22 cellular contexts compared by ENCODE assay signal in the genomic region with DNA sequence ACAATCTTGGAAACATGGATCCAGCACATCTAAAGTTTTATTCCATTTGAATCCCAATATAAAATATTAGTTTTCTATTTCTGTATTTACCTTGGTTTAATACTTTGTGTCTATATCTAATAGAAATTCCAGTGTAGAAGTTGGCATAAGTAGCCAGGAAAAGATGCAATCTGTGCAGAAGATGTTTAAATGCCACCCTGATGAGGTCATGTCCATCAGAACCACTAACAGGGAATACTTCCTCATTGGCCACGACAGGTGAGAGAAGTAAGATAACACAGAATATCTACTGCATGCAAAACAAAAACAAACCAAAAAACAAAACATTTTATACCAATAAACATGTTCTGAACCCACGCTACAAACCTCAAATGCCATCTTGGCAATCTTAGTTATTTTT. TPM values are rescaled to one million over a fixed set of nuclear protein-coding genes. Genes with fewer than 3 reads are reported as not detected.
DNase-seq lines count a peak whose midpoint lies in the region; ATAC-seq, FAIRE-seq and TF ChIP-seq lines count a peak whose summit lies in the region.
"Had no signal": no experiment of that assay in that cellular context is flagged by ENCODE, and none has a peak within 500 bp of the region (broad histone marks: within the 10 kb centered on the region; RNA-seq: fewer than 3 reads in every experiment).

No MANE protein-coding gene starts in this region.

- H3K27me3 ChIP-seq in small intestine (ENCODE audit: control insufficient read depth in 2 of 2, insufficient read depth in 2 of 2, low read length in 2 of 2) = no peaks in the 10 kb centered on the region

- no peak for TF ChIP-seq CTCF in LNCaP clone FGC (IDR thresholded peaks at IDR 0.05; ENCODE audit: control insufficient read depth, extremely low read depth, insufficient read depth)
- no peak for TF ChIP-seq CTCF in VCaP (conservative IDR thresholded peaks at IDR 0.05)
- TF ChIP-seq CTCF in WTC11 (IDR thresholded peaks at IDR 0.05) = no peak

- 52 to 68% (median 54%) methylated on average over 2 of the region's 2 CpGs for WGBS in small intestine, 3 donors

- H3K36me3 Mint-ChIP-seq in WTC11 = peaks cover 6% of the 10 kb centered on the region
- H3K36me3 Mint-ChIP-seq: CD4-positive, CD25-positive, alpha-beta regulatory T cell had no signal

- H3K4me3 Mint-ChIP-seq in WTC11 = no peak overlapping the region
- H3K4me3 Mint-ChIP-seq: CD4-positive, CD25-positive, alpha-beta regulatory T cell; CD8-positive, alpha-beta memory T cell; GM23338 had no signal

- no peak for ATAC-seq in WTC11
- ATAC-seq: GM23338 had no signal

- no peak overlapping the region for H3K27ac Mint-ChIP-seq in WTC11
- H3K27ac Mint-ChIP-seq: CD4-positive, CD25-positive, alpha-beta regulatory T cell; CD8-positive, alpha-beta memory T cell; GM23338 had no signal

- H3K27ac ChIP-seq in VCaP (peak overlapping the region; percentile 89), small intestine (ENCODE audit: low read depth in 1 of 2, low read length in 1 of 2) (no peak overlapping the region)
- H3K27ac ChIP-seq: HL-60 had no signal

- no peaks in the 10 kb centered on the region for H3K4me1 ChIP-seq in small intestine (ENCODE audit: control insufficient read depth in 2 of 2, insufficient read depth in 1 of 2, low read depth in 1 of 2, low read length in 1 of 2)
- H3K4me1 ChIP-seq: BE2C had no signal

- DNase-seq in LNCaP clone FGC (ENCODE audit: low read depth) (peak; percentile 75), kidney tubule cell (ENCODE audit: low spot score) (peak; percentile 44), small intestine (peak; percentile 32), WTC11 (ENCODE audit: low spot score) (no peak), medulla oblongata (ENCODE audit: extremely low spot score) (no peak)
- no peak for DNase-seq in activated effector memory CD4-positive, alpha-beta T cell treated with anti-CD3 and anti-CD28 coated beads, Interleukin-2, amount 50 U/mL, for 16 hours
- DNase-seq: ACHN; BE2C; C1 segment of cervical spinal cord; CD4-positive, CD25-positive, alpha-beta regulatory T cell; CD8-positive, alpha-beta memory T cell; COR-L47; DMS 273 treated with DMSO at 0.1 percent for 48 hours; DMS79; GDM1; HCEC 1CT had no signal

- no peak for FAIRE-seq in small intestine (lab: Jason Lieb, UNC)
- FAIRE-seq: H54 had no signal

- peaks cover 5 to 6% of the 10 kb centered on the region in 2 donors for H3K36me3 ChIP-seq in small intestine (ENCODE audit: control insufficient read depth in 2 of 2, insufficient read depth in 2 of 2, low read length in 2 of 2)
- H3K36me3 ChIP-seq: BE2C had no signal

- H3K27me3 Mint-ChIP-seq in WTC11 (ENCODE audit: low read depth) = no peaks in the 10 kb centered on the region

- peaks cover 15% of the 10 kb centered on the region for H3K9me3 Mint-ChIP-seq in WTC11

- H3K9me3 ChIP-seq in small intestine (ENCODE audit: control insufficient read depth, low read depth) = no peaks in the 10 kb centered on the region
- H3K9me3 ChIP-seq: BE2C had no signal

- POLR2A ChIA-PET in WTC11 (lab: Charles Lee) = no interaction called here

- H3K4me1 Mint-ChIP-seq in WTC11 = no peaks in the 10 kb centered on the region
- H3K4me1 Mint-ChIP-seq: CD4-positive, CD25-positive, alpha-beta regulatory T cell; CD8-positive, alpha-beta memory T cell; GM23338 had no signal

- H3K4me3 ChIP-seq in LNCaP clone FGC (ENCODE audit: low read depth, low read length) (no peak overlapping the region), small intestine (ENCODE audit: low read depth in 1 of 2, low read length in 2 of 2) (no peak overlapping the region)
- H3K4me3 ChIP-seq: GM23338 had no signal

- CTCF ChIA-PET in WTC11 (lab: Charles Lee) = no interaction called here

TF ChIP-seq in WTC11, 78 proteins besides CTCF, POLR2A, EP300 and RAD21 (continues in another document):
- TF ChIP-seq, protein P1, sequence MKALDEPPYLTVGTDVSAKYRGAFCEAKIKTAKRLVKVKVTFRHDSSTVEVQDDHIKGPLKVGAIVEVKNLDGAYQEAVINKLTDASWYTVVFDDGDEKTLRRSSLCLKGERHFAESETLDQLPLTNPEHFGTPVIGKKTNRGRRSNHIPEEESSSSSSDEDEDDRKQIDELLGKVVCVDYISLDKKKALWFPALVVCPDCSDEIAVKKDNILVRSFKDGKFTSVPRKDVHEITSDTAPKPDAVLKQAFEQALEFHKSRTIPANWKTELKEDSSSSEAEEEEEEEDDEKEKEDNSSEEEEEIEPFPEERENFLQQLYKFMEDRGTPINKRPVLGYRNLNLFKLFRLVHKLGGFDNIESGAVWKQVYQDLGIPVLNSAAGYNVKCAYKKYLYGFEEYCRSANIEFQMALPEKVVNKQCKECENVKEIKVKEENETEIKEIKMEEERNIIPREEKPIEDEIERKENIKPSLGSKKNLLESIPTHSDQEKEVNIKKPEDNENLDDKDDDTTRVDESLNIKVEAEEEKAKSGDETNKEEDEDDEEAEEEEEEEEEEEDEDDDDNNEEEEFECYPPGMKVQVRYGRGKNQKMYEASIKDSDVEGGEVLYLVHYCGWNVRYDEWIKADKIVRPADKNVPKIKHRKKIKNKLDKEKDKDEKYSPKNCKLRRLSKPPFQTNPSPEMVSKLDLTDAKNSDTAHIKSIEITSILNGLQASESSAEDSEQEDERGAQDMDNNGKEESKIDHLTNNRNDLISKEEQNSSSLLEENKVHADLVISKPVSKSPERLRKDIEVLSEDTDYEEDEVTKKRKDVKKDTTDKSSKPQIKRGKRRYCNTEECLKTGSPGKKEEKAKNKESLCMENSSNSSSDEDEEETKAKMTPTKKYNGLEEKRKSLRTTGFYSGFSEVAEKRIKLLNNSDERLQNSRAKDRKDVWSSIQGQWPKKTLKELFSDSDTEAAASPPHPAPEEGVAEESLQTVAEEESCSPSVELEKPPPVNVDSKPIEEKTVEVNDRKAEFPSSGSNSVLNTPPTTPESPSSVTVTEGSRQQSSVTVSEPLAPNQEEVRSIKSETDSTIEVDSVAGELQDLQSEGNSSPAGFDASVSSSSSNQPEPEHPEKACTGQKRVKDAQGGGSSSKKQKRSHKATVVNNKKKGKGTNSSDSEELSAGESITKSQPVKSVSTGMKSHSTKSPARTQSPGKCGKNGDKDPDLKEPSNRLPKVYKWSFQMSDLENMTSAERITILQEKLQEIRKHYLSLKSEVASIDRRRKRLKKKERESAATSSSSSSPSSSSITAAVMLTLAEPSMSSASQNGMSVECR (CRISPR knock-in tag; IDR thresholded peaks at IDR 0.05; ENCODE audit: borderline replicate concordance) = no peak
- TF ChIP-seq SMAD3 (CRISPR knock-in tag; IDR thresholded peaks at IDR 0.05; ENCODE audit: borderline replicate concordance) (no peak), TP53 (CRISPR knock-in tag; IDR thresholded peaks at IDR 0.05) (no peak), FOXJ3 (CRISPR knock-in tag; IDR thresholded peaks at IDR 0.05; ENCODE audit: borderline replicate concordance) (no peak), TEAD1 (CRISPR knock-in tag; IDR thresholded peaks at IDR 0.05) (no peak)
- TF ChIP-seq, protein P2, sequence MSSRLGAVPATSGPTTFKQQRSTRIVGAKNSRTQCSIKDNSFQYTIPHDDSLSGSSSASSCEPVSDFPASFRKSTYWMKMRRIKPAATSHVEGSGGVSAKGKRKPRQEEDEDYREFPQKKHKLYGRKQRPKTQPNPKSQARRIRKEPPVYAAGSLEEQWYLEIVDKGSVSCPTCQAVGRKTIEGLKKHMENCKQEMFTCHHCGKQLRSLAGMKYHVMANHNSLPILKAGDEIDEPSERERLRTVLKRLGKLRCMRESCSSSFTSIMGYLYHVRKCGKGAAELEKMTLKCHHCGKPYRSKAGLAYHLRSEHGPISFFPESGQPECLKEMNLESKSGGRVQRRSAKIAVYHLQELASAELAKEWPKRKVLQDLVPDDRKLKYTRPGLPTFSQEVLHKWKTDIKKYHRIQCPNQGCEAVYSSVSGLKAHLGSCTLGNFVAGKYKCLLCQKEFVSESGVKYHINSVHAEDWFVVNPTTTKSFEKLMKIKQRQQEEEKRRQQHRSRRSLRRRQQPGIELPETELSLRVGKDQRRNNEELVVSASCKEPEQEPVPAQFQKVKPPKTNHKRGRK (CRISPR knock-in tag; IDR thresholded peaks at IDR 0.05; ENCODE audit: borderline replicate concordance) = no peak
- TF ChIP-seq, protein P3, sequence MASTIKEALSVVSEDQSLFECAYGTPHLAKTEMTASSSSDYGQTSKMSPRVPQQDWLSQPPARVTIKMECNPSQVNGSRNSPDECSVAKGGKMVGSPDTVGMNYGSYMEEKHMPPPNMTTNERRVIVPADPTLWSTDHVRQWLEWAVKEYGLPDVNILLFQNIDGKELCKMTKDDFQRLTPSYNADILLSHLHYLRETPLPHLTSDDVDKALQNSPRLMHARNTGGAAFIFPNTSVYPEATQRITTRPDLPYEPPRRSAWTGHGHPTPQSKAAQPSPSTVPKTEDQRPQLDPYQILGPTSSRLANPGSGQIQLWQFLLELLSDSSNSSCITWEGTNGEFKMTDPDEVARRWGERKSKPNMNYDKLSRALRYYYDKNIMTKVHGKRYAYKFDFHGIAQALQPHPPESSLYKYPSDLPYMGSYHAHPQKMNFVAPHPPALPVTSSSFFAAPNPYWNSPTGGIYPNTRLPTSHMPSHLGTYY (CRISPR knock-in tag; IDR thresholded peaks at IDR 0.05) = no peak
- TF ChIP-seq, protein P4, sequence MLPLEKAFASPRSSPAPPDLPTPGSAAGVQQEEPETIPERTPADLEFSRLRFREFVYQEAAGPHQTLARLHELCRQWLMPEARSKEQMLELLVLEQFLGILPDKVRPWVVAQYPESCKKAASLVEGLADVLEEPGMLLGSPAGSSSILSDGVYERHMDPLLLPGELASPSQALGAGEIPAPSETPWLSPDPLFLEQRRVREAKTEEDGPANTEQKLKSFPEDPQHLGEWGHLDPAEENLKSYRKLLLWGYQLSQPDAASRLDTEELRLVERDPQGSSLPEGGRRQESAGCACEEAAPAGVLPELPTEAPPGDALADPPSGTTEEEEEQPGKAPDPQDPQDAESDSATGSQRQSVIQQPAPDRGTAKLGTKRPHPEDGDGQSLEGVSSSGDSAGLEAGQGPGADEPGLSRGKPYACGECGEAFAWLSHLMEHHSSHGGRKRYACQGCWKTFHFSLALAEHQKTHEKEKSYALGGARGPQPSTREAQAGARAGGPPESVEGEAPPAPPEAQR (CRISPR knock-in tag; IDR thresholded peaks at IDR 0.05) = no peak

RNA-seq across cellular contexts. Expression of a gene that starts 15.7 kb away (rescaled TPM):
- polyA plus RNA-seq in small intestine = 10 to 100 TPM; 23.1 to 40.5 (median 39.2) TPM
- total RNA-seq in WTC11 (2021) = not detected in 3 replicates
- total RNA-seq: CD8-positive, alpha-beta memory T cell; Daoy; GM23338; HT1080 had no signal
- polyA plus RNA-seq: CD4-positive, CD25-positive, alpha-beta regulatory T cell; CD8-positive, alpha-beta memory T cell; GM23338 had no signal

Comparison
In these comparisons a context has a peak if more than half of its experiments do, and no peak if none do; other contexts are left out.
1. DNase-seq: peak in LNCaP clone FGC (single experiment), kidney tubule cell (single experiment) and small intestine (single experiment); none in WTC11 (single experiment), medulla oblongata (single experiment) and activated effector memory CD4-positive, alpha-beta T cell treated with anti-CD3 and anti-CD28 coated beads, Interleukin-2, amount 50 U/mL, for 16 hours (single experiment).